Comparison of ENCODE assay signal across 9 cellular contexts in the genomic region with DNA sequence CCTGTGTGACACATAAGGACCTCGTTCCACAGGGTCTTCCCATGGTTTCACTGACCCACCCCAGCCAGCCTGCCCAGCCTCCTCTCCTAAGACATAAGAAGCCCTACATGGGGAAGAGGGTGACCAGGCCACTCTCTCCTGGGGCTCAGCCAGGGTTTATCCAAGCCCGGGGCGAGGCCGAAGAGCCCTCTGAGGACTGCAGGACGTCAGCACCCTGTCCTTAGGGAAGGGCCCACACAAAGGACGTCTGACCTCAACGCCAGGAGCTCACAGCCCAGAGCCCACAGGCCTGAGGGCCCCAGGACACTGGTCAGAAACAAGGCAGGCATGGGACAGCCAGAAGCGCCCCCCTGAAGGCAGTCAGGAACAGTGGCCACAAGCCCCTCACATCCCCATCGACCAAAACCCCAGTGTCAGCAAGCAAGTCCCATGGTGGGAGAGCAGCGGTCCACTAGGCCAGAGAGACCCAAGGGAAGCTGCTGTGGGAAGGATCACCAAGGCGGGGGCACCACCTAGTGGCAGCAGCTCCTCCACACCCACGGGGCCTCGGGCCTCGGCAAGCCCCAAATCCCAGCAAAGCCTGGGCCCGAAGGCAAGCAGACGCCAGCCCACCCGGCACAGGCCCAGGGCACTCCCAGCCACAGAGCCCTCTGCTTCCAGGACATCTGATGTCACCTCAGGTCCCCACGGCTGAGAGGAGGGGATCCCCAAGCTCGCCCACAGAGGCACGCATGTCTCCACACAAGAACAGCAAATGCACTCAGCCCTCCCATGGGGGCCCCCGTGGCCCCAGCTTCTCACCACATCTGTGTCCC. TPM values are rescaled to one million over a fixed set of nuclear protein-coding genes. Genes with fewer than 3 reads are reported as not detected.
DNase-seq lines count a peak whose midpoint lies in the region; ATAC-seq, FAIRE-seq and TF ChIP-seq lines count a peak whose summit lies in the region.
"Had no signal": no experiment of that assay in that cellular context is flagged by ENCODE, and none has a peak within 500 bp of the region (broad histone marks: within the 10 kb centered on the region; RNA-seq: fewer than 3 reads in every experiment).

No MANE protein-coding gene starts in this region.

- H3K9me3 ChIP-seq in prostate gland, result no peaks in the 10 kb centered on the region
- H3K9me3 ChIP-seq: neutrophil had no signal

- peak; percentile 79 for FAIRE-seq in GM12892 (lab: Jason Lieb, UNC)

- H3K9me3 Mint-ChIP-seq in activated naive CD8-positive, alpha-beta T cell treated with anti-CD3 and anti-CD28 coated beads for 36 hours, result no peaks in the 10 kb centered on the region

- H3K4me1 ChIP-seq in prostate gland (replicated peaks), result no peaks in the 10 kb centered on the region

- intact Hi-C loops in Right ventricle myocardium superior (cut with DNase I) (no loop called here), prostate gland (cut with DNase I) (loop anchor here (2.0 kb wide), 2 partner anchors 105 to 631 kb away; no protein-coding TSS in a partner anchor)

- no peaks in the 10 kb centered on the region for H3K27me3 Mint-ChIP-seq in activated naive CD8-positive, alpha-beta T cell treated with anti-CD3 and anti-CD28 coated beads for 36 hours

- DNase-seq in AG08396 (ENCODE audit: low spot score) (peak; percentile 90), GM12892 (ENCODE audit: insufficient read length) (peak; percentile 80), Right ventricle myocardium superior (peak; percentile 84), prostate gland (ENCODE audit: low spot score) (peak; percentile 61)
- DNase-seq in activated naive CD8-positive, alpha-beta T cell treated with anti-CD3 and anti-CD28 coated beads for 36 hours, result peak; percentile 42

- no peak overlapping the region for H3K4me3 Mint-ChIP-seq in activated naive CD8-positive, alpha-beta T cell treated with anti-CD3 and anti-CD28 coated beads for 36 hours

- H3K4me3 ChIP-seq in prostate gland, result no peak overlapping the region

- ATAC-seq in HG03135 (IDR thresholded peaks at IDR 0.05; ENCODE audit: unreplicated experiment) (peak; percentile 60), Right ventricle myocardium superior (ENCODE audit: poor library complexity) (peak; percentile 62), GM21528 (IDR thresholded peaks at IDR 0.05; ENCODE audit: low FRiP score, unreplicated experiment) (no peak)

- no peak overlapping the region for H3K27ac Mint-ChIP-seq in activated naive CD8-positive, alpha-beta T cell treated with anti-CD3 and anti-CD28 coated beads for 36 hours

- H3K27me3 ChIP-seq in prostate gland (replicated peaks; ENCODE audit: insufficient read depth), result no peaks in the 10 kb centered on the region
- H3K27me3 ChIP-seq: neutrophil had no signal

- peak; percentile 44 to 85 (median 68) for TF ChIP-seq CTCF in prostate gland (IDR thresholded peaks at IDR 0.05)

- whole genome bisulfite sequencing in prostate gland, result 46% methylated on average over 19 of the region's 21 CpGs

- peaks cover 12% of the 10 kb centered on the region for H3K36me3 Mint-ChIP-seq in activated naive CD8-positive, alpha-beta T cell treated with anti-CD3 and anti-CD28 coated beads for 36 hours

- H3K27ac ChIP-seq in prostate gland, result no peak overlapping the region
- H3K27ac ChIP-seq: neutrophil had no signal

- no peak for TF ChIP-seq POLR2A in GM12892 (IDR thresholded peaks at IDR 0.05; ENCODE audit: low read depth, low read length)
- TF ChIP-seq POLR2A in prostate gland (IDR thresholded peaks at IDR 0.05), result no peak

- peaks cover 2% of the 10 kb centered on the region for H3K4me1 Mint-ChIP-seq in activated naive CD8-positive, alpha-beta T cell treated with anti-CD3 and anti-CD28 coated beads for 36 hours

- no peaks in the 10 kb centered on the region for H3K36me3 ChIP-seq in prostate gland

TF ChIP-seq in PFSK-1, 5 proteins besides CTCF, POLR2A, EP300 and RAD21:
- TF ChIP-seq REST (IDR thresholded peaks at IDR 0.05; ENCODE audit: insufficient read depth in 1 of 2, low read depth in 2 of 2, low read length in 2 of 2) (no peak), POLR2AphosphoS5 (IDR thresholded peaks at IDR 0.05; ENCODE audit: low read depth, low read length) (no peak), FOXP2 (optimal IDR thresholded peaks at IDR 0.05; ENCODE audit: borderline replicate concordance, extremely low read depth, extremely low read length, insufficient read depth) (peak; percentile 33)

RNA-seq across cellular contexts. Expression of gene MAD1L1, which starts 23.4 kb away (rescaled TPM):
- polyA plus RNA-seq in GM12892 (2012; ENCODE audit: missing spikeins), result 16.1 TPM
- polyA plus RNA-seq in PFSK-1 (2012; ENCODE audit: insufficient read length, low read depth), result 109 TPM
- total RNA-seq in activated naive CD8-positive, alpha-beta T cell treated with anti-CD3 and anti-CD28 coated beads for 36 hours, result 10 to 100 TPM; 36.5 to 37.8 TPM
- total RNA-seq in Right ventricle myocardium superior (17.9 TPM), prostate gland (10 to 100 TPM; 79.3 to 91.9 TPM)

RNA-seq across cellular contexts. Expression of gene MRM2, which starts 32.7 kb away (rescaled TPM):
- polyA plus RNA-seq in GM12892 (2012; ENCODE audit: missing spikeins), result 45.2 TPM
- 34.4 TPM for polyA plus RNA-seq in PFSK-1 (2012; ENCODE audit: insufficient read length, low read depth)
- total RNA-seq in activated naive CD8-positive, alpha-beta T cell treated with anti-CD3 and anti-CD28 coated beads for 36 hours, result 10 to 100 TPM; 48.4 to 52.9 TPM
- total RNA-seq in Right ventricle myocardium superior (20.0 TPM), prostate gland (10 to 100 TPM; 21.8 to 23.0 TPM)

RNA-seq across cellular contexts. Expression of gene NUDT1, which starts 32.7 kb away (rescaled TPM):
- polyA plus RNA-seq in GM12892 (2012; ENCODE audit: missing spikeins), result 39.5 TPM
- 33.8 TPM for polyA plus RNA-seq in PFSK-1 (2012; ENCODE audit: insufficient read length, low read depth)
- total RNA-seq in activated naive CD8-positive, alpha-beta T cell treated with anti-CD3 and anti-CD28 coated beads for 36 hours, result 10 to 100 TPM; 93.5 to 97.0 TPM
- total RNA-seq in Right ventricle myocardium superior (10.6 TPM), prostate gland (10 to 100 TPM; 18.1 to 35.3 TPM)
